1 cellular context compared by ENCODE assay signal in the genomic region with DNA sequence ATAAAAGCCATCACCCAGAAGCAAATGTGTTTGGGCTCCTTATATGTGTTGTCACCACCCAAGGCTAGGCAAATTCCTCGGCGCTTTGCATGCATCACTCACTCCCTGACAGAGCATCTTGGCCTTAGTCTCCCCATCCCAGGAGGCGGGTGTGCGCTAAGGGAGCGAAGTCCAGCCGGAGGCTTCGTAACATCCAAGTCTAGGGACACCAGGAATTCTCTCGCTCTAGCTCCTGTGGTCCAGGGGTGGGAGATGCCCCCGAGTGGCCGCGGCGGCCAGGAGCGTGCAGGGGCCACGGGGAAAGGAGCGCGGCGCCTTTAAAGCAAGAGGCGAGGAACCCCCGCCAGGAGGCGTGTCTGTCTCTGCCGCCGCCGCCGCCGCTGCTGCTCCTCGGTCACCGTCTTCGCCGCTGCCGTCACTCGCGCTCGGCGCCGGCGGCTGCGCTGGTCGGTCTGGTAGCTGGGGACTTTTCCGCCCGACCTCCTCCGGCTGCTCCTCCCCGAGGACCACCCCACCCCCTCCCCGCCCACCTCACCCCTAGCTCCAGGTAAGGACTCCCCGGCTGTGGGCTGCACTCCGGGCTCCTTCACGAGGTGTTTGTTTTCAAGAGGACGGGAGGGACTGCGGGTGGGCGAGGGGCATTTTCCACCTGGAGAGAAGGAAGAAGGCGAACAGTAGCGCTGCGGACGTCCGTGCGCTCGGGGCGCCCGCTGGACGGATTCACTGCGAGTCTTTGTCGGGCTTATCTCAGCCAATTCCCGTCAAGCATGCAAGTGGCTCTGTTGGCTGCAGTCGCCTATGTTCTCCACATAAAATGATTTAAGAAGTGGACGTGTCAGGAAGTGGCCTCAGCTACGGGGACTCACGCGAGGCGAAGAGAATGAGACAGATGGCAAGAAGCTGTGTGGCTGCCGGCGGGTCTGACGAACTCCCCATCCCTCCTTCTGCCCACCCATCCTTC.
TF ChIP-seq lines count a peak whose summit lies in the region.

A gene (plus strand): TSS at position 418 of the 961 bp plus-strand sequence.

TF ChIP-seq in HEK293, 187 proteins besides CTCF, POLR2A, EP300 and RAD21 (continued from another document):
- TF ChIP-seq ZNF473 (tag by site-specific recombination; IDR thresholded peaks at IDR 0.05), result no peak
- peak; percentile 59; the same call in 1 of the 2 replicates for TF ChIP-seq GLIS2 (tag by site-specific recombination; IDR thresholded peaks at IDR 0.05)
- TF ChIP-seq, protein P1, sequence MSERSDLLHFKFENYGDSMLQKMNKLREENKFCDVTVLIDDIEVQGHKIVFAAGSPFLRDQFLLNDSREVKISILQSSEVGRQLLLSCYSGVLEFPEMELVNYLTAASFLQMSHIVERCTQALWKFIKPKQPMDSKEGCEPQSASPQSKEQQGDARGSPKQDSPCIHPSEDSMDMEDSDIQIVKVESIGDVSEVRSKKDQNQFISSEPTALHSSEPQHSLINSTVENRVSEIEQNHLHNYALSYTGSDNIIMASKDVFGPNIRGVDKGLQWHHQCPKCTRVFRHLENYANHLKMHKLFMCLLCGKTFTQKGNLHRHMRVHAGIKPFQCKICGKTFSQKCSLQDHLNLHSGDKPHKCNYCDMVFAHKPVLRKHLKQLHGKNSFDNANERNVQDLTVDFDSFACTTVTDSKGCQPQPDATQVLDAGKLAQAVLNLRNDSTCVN (tag by site-specific recombination; optimal IDR thresholded peaks at IDR 0.05), result peak; percentile 39
- TF ChIP-seq ZNF560 (tag by site-specific recombination; IDR thresholded peaks at IDR 0.05; ENCODE audit: borderline replicate concordance), result peak; percentile 78
- TF ChIP-seq KLF9 (tag by site-specific recombination; IDR thresholded peaks at IDR 0.05; ENCODE audit: low read depth), result peak; percentile 63
- TF ChIP-seq, protein P2, sequence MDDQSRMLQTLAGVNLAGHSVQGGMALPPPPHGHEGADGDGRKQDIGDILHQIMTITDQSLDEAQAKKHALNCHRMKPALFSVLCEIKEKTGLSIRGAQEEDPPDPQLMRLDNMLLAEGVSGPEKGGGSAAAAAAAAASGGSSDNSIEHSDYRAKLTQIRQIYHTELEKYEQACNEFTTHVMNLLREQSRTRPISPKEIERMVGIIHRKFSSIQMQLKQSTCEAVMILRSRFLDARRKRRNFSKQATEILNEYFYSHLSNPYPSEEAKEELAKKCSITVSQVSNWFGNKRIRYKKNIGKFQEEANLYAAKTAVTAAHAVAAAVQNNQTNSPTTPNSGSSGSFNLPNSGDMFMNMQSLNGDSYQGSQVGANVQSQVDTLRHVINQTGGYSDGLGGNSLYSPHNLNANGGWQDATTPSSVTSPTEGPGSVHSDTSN (CRISPR knock-in tag; IDR thresholded peaks at IDR 0.05), result peak; percentile 76; the same call in 1 of the 2 replicates
- 0 out of 2 replicates have a peak, but pooled peaks have one; percentile 10 for TF ChIP-seq ZNF394 (tag by site-specific recombination; IDR thresholded peaks at IDR 0.05; ENCODE audit: borderline replicate concordance)
- no peak for TF ChIP-seq YY2 (tag by site-specific recombination; IDR thresholded peaks at IDR 0.05)
- no peak for TF ChIP-seq ZNF114 (tag by site-specific recombination; IDR thresholded peaks at IDR 0.05)
- no peak for TF ChIP-seq ZNF747 (tag by site-specific recombination; IDR thresholded peaks at IDR 0.05)
- TF ChIP-seq ZNF624 (tag by site-specific recombination; IDR thresholded peaks at IDR 0.05), result no peak
- no peak for TF ChIP-seq ZNF324 (tag by site-specific recombination; IDR thresholded peaks at IDR 0.05)
